23 cellular contexts compared by ENCODE assay signal in genomic region chr16:22109258-22109898, GRCh38. TPM values are rescaled to one million over a fixed set of nuclear protein-coding genes. Genes with fewer than 3 reads are reported as not detected.
DNase-seq lines count a peak whose midpoint lies in the region; ATAC-seq and TF ChIP-seq lines count a peak whose summit lies in the region.
"Had no signal": no experiment of that assay in that cellular context is flagged by ENCODE, and none has a peak within 500 bp of the region (broad histone marks: within the 10 kb centered on the region; RNA-seq: fewer than 3 reads in every experiment).

No MANE protein-coding gene starts in this region.

- H3K4me3 ChIP-seq in DND-41 (ENCODE audit: low read depth in 1 of 2, low read length in 2 of 2) (no peak overlapping the region), hepatocyte (no peak overlapping the region)

- H3K4me3 Mint-ChIP-seq in effector memory CD8-positive, alpha-beta T cell: no peak overlapping the region
- no peak overlapping the region for H3K4me3 Mint-ChIP-seq in stimulated activated memory B cell treated with anti-CD40 and anti-IgM and Interleukin-4, amounts not matched to agents 10 μg/mL and 1 μg/mL and 100 μg/mL, for 72 hours
- H3K4me3 Mint-ChIP-seq: CD4-positive, alpha-beta memory T cell; HFFc6 had no signal

- H3K36me3 ChIP-seq in DND-41 (ENCODE audit: insufficient read depth, low read length) (no peaks in the 10 kb centered on the region), KOPT-K1 (ENCODE audit: insufficient read depth, low read length) (no peaks in the 10 kb centered on the region), hepatocyte (replicated peaks; ENCODE audit: insufficient read depth, low read depth) (no peaks in the 10 kb centered on the region)

- TF ChIP-seq CTCF in DND-41 (IDR thresholded peaks at IDR 0.05; ENCODE audit: borderline replicate concordance, extremely low read depth, low read length, poor library complexity, severe bottlenecking): no peak
- no peak for TF ChIP-seq CTCF in hepatocyte (IDR thresholded peaks at IDR 0.05; ENCODE audit: poor library complexity)

- H3K27me3 ChIP-seq in DND-41 (ENCODE audit: insufficient read depth, low read length, poor library complexity) (peaks cover 16% of the 10 kb centered on the region), hepatocyte (peaks cover 17% of the 10 kb centered on the region)

- no peak overlapping the region for H3K4me2 ChIP-seq in DND-41 (ENCODE audit: insufficient read depth, low read length)
- no peak overlapping the region for H3K4me2 ChIP-seq in hepatocyte

- peaks cover 2 to 20% of the 10 kb centered on the region in 2 donors for H3K4me1 Mint-ChIP-seq in effector memory CD8-positive, alpha-beta T cell (ENCODE audit: low read depth in 2 of 2)
- H3K4me1 Mint-ChIP-seq in stimulated activated memory B cell treated with anti-CD40 and anti-IgM and Interleukin-4, amounts not matched to agents 10 μg/mL and 1 μg/mL and 100 μg/mL, for 72 hours: no peaks in the 10 kb centered on the region

- no peak overlapping the region for H3K27ac ChIP-seq in DND-41 (ENCODE audit: low read length)
- peak overlapping the region; percentile 38 for H3K27ac ChIP-seq in KOPT-K1 (ENCODE audit: low read depth, low read length, poor library complexity, severe bottlenecking)
- no peak overlapping the region for H3K27ac ChIP-seq in hepatocyte

- H3K27me3 Mint-ChIP-seq in effector memory CD8-positive, alpha-beta T cell: peaks cover 0 to 17% of the 10 kb centered on the region in 2 donors
- peaks cover 34% of the 10 kb centered on the region for H3K27me3 Mint-ChIP-seq in stimulated activated memory B cell treated with anti-CD40 and anti-IgM and Interleukin-4, amounts not matched to agents 10 μg/mL and 1 μg/mL and 100 μg/mL, for 72 hours

- no peaks in the 10 kb centered on the region for H3K9me3 ChIP-seq in DND-41 (ENCODE audit: insufficient read depth, low read length, severe bottlenecking)
- no peaks in the 10 kb centered on the region for H3K9me3 ChIP-seq in KOPT-K1 (ENCODE audit: insufficient read depth, low read length, poor library complexity, severe bottlenecking)
- no peaks in the 10 kb centered on the region for H3K9me3 ChIP-seq in hepatocyte (ENCODE audit: low read depth)

- no peak for DNase-seq in DND-41
- DNase-seq in effector memory CD8-positive, alpha-beta T cell: peak in 1 of 3 experiments; percentile 19
- no peak for DNase-seq in hepatocyte (ENCODE audit: low spot score)
- DNase-seq: CD4-positive, alpha-beta memory T cell; GDM1; H7; HFFc6; KG1; NCI-H1694; NCI-H2081; NCI-H2171; NCI-H345; NCI-H524 treated with DMSO at 0.1 percent for 48 hours; NCI-H82; PC-3 had no signal

- H3K9me2 ChIP-seq in hepatocyte (replicated peaks; ENCODE audit: insufficient read depth): no peaks in the 10 kb centered on the region

- no peak overlapping the region for H3K9ac ChIP-seq in DND-41 (ENCODE audit: low read depth, low read length)

- H2AFZ ChIP-seq in DND-41 (ENCODE audit: low read depth, low read length) (no peak overlapping the region), hepatocyte (no peak overlapping the region)

- ATAC-seq in DND-41 (ENCODE audit: insufficient read depth, low read depth) (0 out of 3 replicates have a peak, but pooled peaks have one; percentile 14), GM18868 (IDR thresholded peaks at IDR 0.05; ENCODE audit: unreplicated experiment) (no peak), HG03097 (IDR thresholded peaks at IDR 0.05; ENCODE audit: low FRiP score, unreplicated experiment) (no peak)
- peak; percentile 74 for ATAC-seq in effector memory CD8-positive, alpha-beta T cell (replicated peaks)
- ATAC-seq in stimulated activated memory B cell treated with anti-CD40 and anti-IgM and Interleukin-4, amounts not matched to agents 10 μg/mL and 1 μg/mL and 100 μg/mL, for 72 hours: peak; percentile 24
- ATAC-seq: PC-3, SK-N-SH treated with all-trans-retinoic acid at 6 μM for 48 hours had no signal

- H3K27ac Mint-ChIP-seq in effector memory CD8-positive, alpha-beta T cell: peak overlapping the region; percentile 20 to 76
- no peak overlapping the region for H3K27ac Mint-ChIP-seq in stimulated activated memory B cell treated with anti-CD40 and anti-IgM and Interleukin-4, amounts not matched to agents 10 μg/mL and 1 μg/mL and 100 μg/mL, for 72 hours
- H3K27ac Mint-ChIP-seq: HFFc6 had no signal

- H3K79me2 ChIP-seq in DND-41 (ENCODE audit: insufficient read depth, low read length) (no peaks in the 10 kb centered on the region), hepatocyte (no peaks in the 10 kb centered on the region)

- 52% methylated on average over 4 of the region's 4 CpGs for WGBS in hepatocyte (ENCODE audit: low lambda C conversion rate, missing lambda C conversion rate)

- no peaks in the 10 kb centered on the region for H3K9me3 Mint-ChIP-seq in effector memory CD8-positive, alpha-beta T cell
- H3K9me3 Mint-ChIP-seq in stimulated activated memory B cell treated with anti-CD40 and anti-IgM and Interleukin-4, amounts not matched to agents 10 μg/mL and 1 μg/mL and 100 μg/mL, for 72 hours: no peaks in the 10 kb centered on the region
- H3K9me3 Mint-ChIP-seq: CD4-positive, alpha-beta memory T cell; HFFc6 had no signal

- H3K36me3 Mint-ChIP-seq in effector memory CD8-positive, alpha-beta T cell (ENCODE audit: insufficient read depth): no peaks in the 10 kb centered on the region
- no peaks in the 10 kb centered on the region for H3K36me3 Mint-ChIP-seq in stimulated activated memory B cell treated with anti-CD40 and anti-IgM and Interleukin-4, amounts not matched to agents 10 μg/mL and 1 μg/mL and 100 μg/mL, for 72 hours
- H3K36me3 Mint-ChIP-seq: CD4-positive, alpha-beta memory T cell had no signal

- H4K20me1 ChIP-seq in DND-41 (ENCODE audit: insufficient read depth, low read length) (0 out of 2 replicates have a peak, but pooled peaks cover 3% of the 10 kb centered on the region), hepatocyte (ENCODE audit: insufficient read depth, poor library complexity, severe bottlenecking) (no peaks in the 10 kb centered on the region)

- H3K4me1 ChIP-seq in DND-41 (ENCODE audit: insufficient read depth, low read length) (no peaks in the 10 kb centered on the region), hepatocyte (ENCODE audit: insufficient read depth) (no peaks in the 10 kb centered on the region)

RNA-seq across cellular contexts. Expression of gene VWA3A, which starts 17.0 kb away (rescaled TPM):
- total RNA-seq in hepatocyte: 0.03 TPM in 1 of 2 replicates, not detected in the other
- not detected in 2 replicates for polyA plus RNA-seq in hepatocyte
- total RNA-seq: HT1080, M059J, PC-3 had no signal
- polyA plus RNA-seq: CD4-positive, alpha-beta memory T cell had no signal

RNA-seq across cellular contexts. Expression of gene SDR42E2, which starts 52.9 kb away (rescaled TPM):
- total RNA-seq in hepatocyte: not detected in 2 replicates
- polyA plus RNA-seq in hepatocyte: not detected in 2 replicates
- total RNA-seq: H7, HFFc6, HT1080, M059J, PC-3 had no signal
- polyA plus RNA-seq: BJ had no signal

Comparison
In these comparisons a context has a peak if more than half of its experiments do, and no peak if none do; other contexts are left out.
1. ATAC-seq: peak in DND-41 (single experiment), effector memory CD8-positive, alpha-beta T cell (single experiment) and stimulated activated memory B cell treated with anti-CD40 and anti-IgM and Interleukin-4, amounts not matched to agents 10 μg/mL and 1 μg/mL and 100 μg/mL, for 72 hours (single experiment); none in GM18868 (single experiment) and HG03097 (single experiment).